Comparison of ENCODE assay signal across 1 cellular context in the genomic region with DNA sequence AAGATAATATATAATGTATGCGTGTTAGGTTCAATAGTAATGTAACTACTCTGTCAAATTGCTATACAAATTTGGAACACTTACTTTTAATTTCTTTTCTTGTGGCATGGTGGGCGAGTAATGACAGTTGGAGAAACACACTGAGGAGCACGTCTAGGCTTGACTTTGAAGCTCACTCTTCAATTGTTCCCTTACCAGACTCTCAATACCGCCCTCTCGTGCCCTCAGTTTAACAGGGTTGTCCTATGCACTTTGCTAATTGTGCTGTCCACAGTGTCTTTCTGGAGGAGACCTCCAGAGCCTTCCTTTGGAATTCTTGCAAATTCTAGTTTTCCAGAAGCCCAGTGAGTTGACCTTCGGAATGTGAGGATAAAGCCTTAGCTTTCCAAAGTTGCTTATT.
TF ChIP-seq lines count a peak whose summit lies in the region.

No MANE protein-coding gene starts in this region.

TF ChIP-seq in K562, 482 proteins besides CTCF, POLR2A, EP300 and RAD21 (continued from another document):
- TF ChIP-seq MGA (IDR thresholded peaks at IDR 0.05) (peak; percentile 10; the same call in 1 of the 2 replicates), HDAC2 (IDR thresholded peaks at IDR 0.05) (no peak), ARID2 (IDR thresholded peaks at IDR 0.05) (0 out of 2 replicates have a peak, but pooled peaks have one; percentile 19), SIX5 (IDR thresholded peaks at IDR 0.05; ENCODE audit: borderline replicate concordance in 1 of 2, insufficient read depth in 1 of 2, low read depth in 1 of 2, low read length in 2 of 2) (no peak), SMARCA5 (IDR thresholded peaks at IDR 0.05) (no peak)
- TF ChIP-seq, protein P1, sequence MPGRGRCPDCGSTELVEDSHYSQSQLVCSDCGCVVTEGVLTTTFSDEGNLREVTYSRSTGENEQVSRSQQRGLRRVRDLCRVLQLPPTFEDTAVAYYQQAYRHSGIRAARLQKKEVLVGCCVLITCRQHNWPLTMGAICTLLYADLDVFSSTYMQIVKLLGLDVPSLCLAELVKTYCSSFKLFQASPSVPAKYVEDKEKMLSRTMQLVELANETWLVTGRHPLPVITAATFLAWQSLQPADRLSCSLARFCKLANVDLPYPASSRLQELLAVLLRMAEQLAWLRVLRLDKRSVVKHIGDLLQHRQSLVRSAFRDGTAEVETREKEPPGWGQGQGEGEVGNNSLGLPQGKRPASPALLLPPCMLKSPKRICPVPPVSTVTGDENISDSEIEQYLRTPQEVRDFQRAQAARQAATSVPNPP (IDR thresholded peaks at IDR 0.05; ENCODE audit: borderline replicate concordance, insufficient read depth, insufficient read length), result no peak
- TF ChIP-seq, protein P2, sequence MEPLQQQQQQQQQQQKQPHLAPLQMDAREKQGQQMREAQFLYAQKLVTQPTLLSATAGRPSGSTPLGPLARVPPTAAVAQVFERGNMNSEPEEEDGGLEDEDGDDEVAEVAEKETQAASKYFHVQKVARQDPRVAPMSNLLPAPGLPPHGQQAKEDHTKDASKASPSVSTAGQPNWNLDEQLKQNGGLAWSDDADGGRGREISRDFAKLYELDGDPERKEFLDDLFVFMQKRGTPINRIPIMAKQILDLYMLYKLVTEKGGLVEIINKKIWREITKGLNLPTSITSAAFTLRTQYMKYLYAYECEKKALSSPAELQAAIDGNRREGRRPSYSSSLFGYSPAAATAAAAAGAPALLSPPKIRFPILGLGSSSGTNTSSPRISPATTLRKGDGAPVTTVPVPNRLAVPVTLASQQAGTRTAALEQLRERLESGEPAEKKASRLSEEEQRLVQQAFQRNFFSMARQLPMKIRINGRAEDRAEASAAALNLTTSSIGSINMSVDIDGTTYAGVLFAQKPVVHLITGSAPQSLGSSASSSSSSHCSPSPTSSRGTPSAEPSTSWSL (CRISPR knock-in tag; IDR thresholded peaks at IDR 0.05; ENCODE audit: borderline replicate concordance), result no peak
- TF ChIP-seq, protein P3, sequence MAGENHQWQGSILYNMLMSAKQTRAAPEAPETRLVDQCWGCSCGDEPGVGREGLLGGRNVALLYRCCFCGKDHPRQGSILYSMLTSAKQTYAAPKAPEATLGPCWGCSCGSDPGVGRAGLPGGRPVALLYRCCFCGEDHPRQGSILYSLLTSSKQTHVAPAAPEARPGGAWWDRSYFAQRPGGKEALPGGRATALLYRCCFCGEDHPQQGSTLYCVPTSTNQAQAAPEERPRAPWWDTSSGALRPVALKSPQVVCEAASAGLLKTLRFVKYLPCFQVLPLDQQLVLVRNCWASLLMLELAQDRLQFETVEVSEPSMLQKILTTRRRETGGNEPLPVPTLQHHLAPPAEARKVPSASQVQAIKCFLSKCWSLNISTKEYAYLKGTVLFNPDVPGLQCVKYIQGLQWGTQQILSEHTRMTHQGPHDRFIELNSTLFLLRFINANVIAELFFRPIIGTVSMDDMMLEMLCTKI (IDR thresholded peaks at IDR 0.05; ENCODE audit: partially characterized antibody), result no peak
